ENCODE assay signal across 10 cellular contexts in the genomic region with DNA sequence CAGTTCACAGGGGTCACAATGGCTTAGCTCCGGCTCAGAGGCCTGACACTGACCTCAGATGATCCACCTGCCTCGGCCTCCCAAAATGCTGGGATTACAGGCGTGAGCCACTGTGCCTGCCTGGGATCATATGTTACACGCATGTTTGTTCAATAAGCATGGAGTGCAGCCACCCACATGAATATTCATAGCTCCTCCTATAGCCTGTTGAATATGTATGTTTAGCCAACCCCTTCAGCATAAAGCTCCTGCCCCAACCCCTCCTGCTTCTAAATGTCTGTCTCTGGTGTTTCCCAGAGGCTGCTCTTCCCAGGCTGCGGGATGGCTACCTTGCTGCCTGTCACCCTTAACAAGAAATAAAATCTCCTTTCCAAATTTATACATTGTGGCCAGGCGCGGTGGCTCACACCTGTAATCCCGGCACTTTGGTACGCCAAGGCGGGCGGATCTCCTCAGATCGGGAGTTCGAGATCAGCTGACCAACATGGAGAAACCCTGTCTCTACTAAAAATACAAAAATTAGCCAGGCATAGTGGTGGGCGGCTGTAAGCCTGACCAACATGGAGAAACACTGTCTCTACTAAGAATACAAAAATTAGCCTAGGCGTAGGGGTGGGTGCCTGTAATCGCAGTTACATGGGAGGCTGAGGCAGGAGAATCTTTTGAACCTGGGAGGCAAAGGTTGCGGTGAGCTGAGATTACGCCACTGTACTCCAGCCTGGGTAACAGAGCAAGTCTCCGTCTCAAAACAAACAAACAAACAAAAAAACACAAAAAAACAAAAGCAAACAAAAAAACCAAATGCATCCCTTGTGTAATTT. TPM values are rescaled to one million over a fixed set of nuclear protein-coding genes. Genes with fewer than 3 reads are reported as not detected.
DNase-seq lines count a peak whose midpoint lies in the region; ATAC-seq and TF ChIP-seq lines count a peak whose summit lies in the region.
"Had no signal": no experiment of that assay in that cellular context is flagged by ENCODE, and none has a peak within 500 bp of the region (broad histone marks: within the 10 kb centered on the region; RNA-seq: fewer than 3 reads in every experiment).

No MANE protein-coding gene starts in this region.

- no peak for TF ChIP-seq POLR2A in sigmoid colon (IDR thresholded peaks at IDR 0.05)

- H3K27me3 ChIP-seq in DND-41 (ENCODE audit: insufficient read depth, low read length, poor library complexity), result no peaks in the 10 kb centered on the region
- no peaks in the 10 kb centered on the region for H3K27me3 ChIP-seq in KMS-11 (ENCODE audit: insufficient read depth, low read depth)
- H3K27me3 ChIP-seq in sigmoid colon, result no peaks in the 10 kb centered on the region
- H3K27me3 ChIP-seq: foreskin keratinocyte had no signal

- intact Hi-C loops in dendritic cell treated with granulocyte-macrophage colony-stimulating factor and Interleukin-4, amounts not matched to agents 40 ng/mL and 50 ng/mL, for 4 days (cut with micrococcal nuclease), result no loop called here
- intact Hi-C loops in sigmoid colon (cut with DNase I), result no loop called here

- H3K36me3 ChIP-seq in DND-41 (ENCODE audit: insufficient read depth, low read length) (no peaks in the 10 kb centered on the region; the same call in 1 of the 2 replicates), KMS-11 (ENCODE audit: insufficient read depth) (no peaks in the 10 kb centered on the region), sigmoid colon (no peaks in the 10 kb centered on the region)

- no peaks in the 10 kb centered on the region for H3K9me3 ChIP-seq in DND-41 (ENCODE audit: insufficient read depth, low read length, severe bottlenecking)
- no peaks in the 10 kb centered on the region for H3K9me3 ChIP-seq in sigmoid colon

- DNase-seq in DND-41 (no peak), sigmoid colon (no peak), mucosa of gallbladder (ENCODE audit: low spot score) (no peak), AG08396 (ENCODE audit: low spot score) (no peak), NOMO-1 treated with dmso at 0.1 percent for 144 hours (lab: John Stamatoyannopoulos, UW; ENCODE audit: unreplicated experiment) (no peak)
- DNase-seq: foreskin keratinocyte, NCI-H2171 treated with DMSO at 0.1 percent for 48 hours, T1000 had no signal

- peak overlapping the region; percentile 81 for H3K27ac Mint-ChIP-seq in dendritic cell treated with granulocyte-macrophage colony-stimulating factor and Interleukin-4, amounts not matched to agents 40 ng/mL and 50 ng/mL, for 4 days

- H3K4me1 ChIP-seq in DND-41 (ENCODE audit: insufficient read depth, low read length) (peaks cover 21% of the 10 kb centered on the region), KMS-11 (ENCODE audit: low read depth, poor library complexity, severe bottlenecking) (peaks cover 11% of the 10 kb centered on the region), sigmoid colon (peaks cover 0 to 18% (median 10%) of the 10 kb centered on the region in 4 donors)
- H3K4me1 ChIP-seq: foreskin keratinocyte had no signal

- no peak for TF ChIP-seq CTCF in DND-41 (IDR thresholded peaks at IDR 0.05; ENCODE audit: borderline replicate concordance, extremely low read depth, low read length, poor library complexity, severe bottlenecking)
- TF ChIP-seq CTCF in KMS-11 (conservative IDR thresholded peaks at IDR 0.05; ENCODE audit: low read depth, low read length), result no peak
- no peak for TF ChIP-seq CTCF in sigmoid colon (IDR thresholded peaks at IDR 0.05)

- H3K79me2 ChIP-seq in DND-41 (ENCODE audit: insufficient read depth, low read length) (peaks cover 7% of the 10 kb centered on the region; the same call in 1 of the 2 replicates), KMS-11 (ENCODE audit: insufficient read depth, low read depth) (no peaks in the 10 kb centered on the region)

- ATAC-seq in DND-41 (ENCODE audit: insufficient read depth, low read depth), result no peak

- H3K36me3 Mint-ChIP-seq in dendritic cell treated with granulocyte-macrophage colony-stimulating factor and Interleukin-4, amounts not matched to agents 40 ng/mL and 50 ng/mL, for 4 days (ENCODE audit: low read depth), result peaks cover 6% of the 10 kb centered on the region

- H3K9me3 Mint-ChIP-seq in dendritic cell treated with granulocyte-macrophage colony-stimulating factor and Interleukin-4, amounts not matched to agents 40 ng/mL and 50 ng/mL, for 4 days, result no peaks in the 10 kb centered on the region

- H3K27me3 Mint-ChIP-seq in dendritic cell treated with granulocyte-macrophage colony-stimulating factor and Interleukin-4, amounts not matched to agents 40 ng/mL and 50 ng/mL, for 4 days, result no peaks in the 10 kb centered on the region

- peaks cover 28% of the 10 kb centered on the region for H3K4me1 Mint-ChIP-seq in dendritic cell treated with granulocyte-macrophage colony-stimulating factor and Interleukin-4, amounts not matched to agents 40 ng/mL and 50 ng/mL, for 4 days (ENCODE audit: low read depth)

- 89 to 95% methylated on average over 19 of the region's 19 CpGs for WGBS in sigmoid colon, 2 donors

- H3K27ac ChIP-seq in DND-41 (ENCODE audit: low read length) (0 out of 2 replicates have a peak overlapping the region, but pooled peaks have one; percentile 54), KMS-11 (no peak overlapping the region), sigmoid colon (peak overlapping the region; percentile 83 to 91 (median 86))
- H3K27ac ChIP-seq: foreskin keratinocyte had no signal

- H3K4me3 ChIP-seq in DND-41 (ENCODE audit: low read depth in 1 of 2, low read length in 2 of 2), result peak overlapping the region in 1 of 2 experiments; percentile 71; a peak in 2 of 4 replicates
- no peak overlapping the region for H3K4me3 ChIP-seq in KMS-11 (IDR thresholded peaks at IDR 0.05; ENCODE audit: insufficient read depth, low read depth, low read length)
- peak overlapping the region in 1 of 4 donors; percentile 73 for H3K4me3 ChIP-seq in sigmoid colon

- H3K9ac ChIP-seq in DND-41 (ENCODE audit: low read depth, low read length) (peak overlapping the region; percentile 70; the same call in 1 of the 2 replicates), KMS-11 (no peak overlapping the region)

- H3K4me3 Mint-ChIP-seq in dendritic cell treated with granulocyte-macrophage colony-stimulating factor and Interleukin-4, amounts not matched to agents 40 ng/mL and 50 ng/mL, for 4 days, result peak overlapping the region; percentile 81

- H2AFZ ChIP-seq in DND-41 (ENCODE audit: low read depth, low read length) (0 out of 2 replicates have a peak overlapping the region, but pooled peaks have one; percentile 67), KMS-11 (ENCODE audit: low read depth) (0 out of 2 replicates have a peak overlapping the region, but pooled peaks have one; percentile 18)

- H3K4me2 ChIP-seq in DND-41 (ENCODE audit: insufficient read depth, low read length) (peak overlapping the region; percentile 94), KMS-11 (no peak overlapping the region)

- TF ChIP-seq EP300 in sigmoid colon (IDR thresholded peaks at IDR 0.05), result no peak

- H4K20me1 ChIP-seq in DND-41 (ENCODE audit: insufficient read depth, low read length), result no peaks in the 10 kb centered on the region
- no peaks in the 10 kb centered on the region for H4K20me1 ChIP-seq in KMS-11 (ENCODE audit: insufficient read depth)

RNA-seq across cellular contexts. Expression of gene APOBEC3F, which starts 1.1 kb away (rescaled TPM):
- total RNA-seq in sigmoid colon, result 10 to 100 TPM in 1 of 4 donors, 1 to 10 TPM in 3; 3.0 to 10.2 (median 4.9) TPM
- polyA plus RNA-seq in sigmoid colon, result 1 to 10 TPM; 1.2 to 8.1 (median 4.6) TPM
- total RNA-seq in mucosa of gallbladder, result 14.4 TPM

RNA-seq across cellular contexts. Expression of gene APOBEC3D, which starts 18.6 kb away (rescaled TPM):
- 1 to 10 TPM in 2 of 4 donors, under 1 TPM in 2; 0.66 to 2.1 (median 1.1) TPM for total RNA-seq in sigmoid colon
- polyA plus RNA-seq in sigmoid colon, result 10 to 100 TPM in 1 of 3 donors, 1 to 10 TPM in 1, not detected in 1; 2.1 to 10.3 TPM
- total RNA-seq in mucosa of gallbladder, result 8.4 TPM
- total RNA-seq: foreskin keratinocyte had no signal

RNA-seq across cellular contexts. Expression of gene APOBEC3C, which starts 25.5 kb away (rescaled TPM):
- total RNA-seq in sigmoid colon (10 to 100 TPM; 11.0 to 20.5 (median 15.3) TPM), mucosa of gallbladder (28.6 TPM)
- polyA plus RNA-seq in sigmoid colon, result 10 to 100 TPM in 2 of 3 donors, 1 to 10 TPM in 1; 5.3 to 33.6 (median 12.0) TPM

RNA-seq across cellular contexts. Expression of gene APOBEC3G, which starts 37.6 kb away (rescaled TPM):
- total RNA-seq in sigmoid colon (10 to 100 TPM; 11.0 to 17.9 (median 11.8) TPM), mucosa of gallbladder (7.7 TPM)
- 10 to 100 TPM in 1 of 3 donors, 1 to 10 TPM in 2; 3.0 to 21.4 (median 4.6) TPM for polyA plus RNA-seq in sigmoid colon

RNA-seq across cellular contexts. Expression of gene APOBEC3B, which starts 57.4 kb away (rescaled TPM):
- 1 to 10 TPM in 1 of 4 donors, under 1 TPM in 1, not detected in 2; 0.71 to 3.1 TPM for total RNA-seq in sigmoid colon
- 10 to 100 TPM; 13.5 to 81.6 (median 17.4) TPM for polyA plus RNA-seq in sigmoid colon
- 1.8 TPM for total RNA-seq in mucosa of gallbladder
